9 cellular contexts compared by ENCODE assay signal in the genomic region with DNA sequence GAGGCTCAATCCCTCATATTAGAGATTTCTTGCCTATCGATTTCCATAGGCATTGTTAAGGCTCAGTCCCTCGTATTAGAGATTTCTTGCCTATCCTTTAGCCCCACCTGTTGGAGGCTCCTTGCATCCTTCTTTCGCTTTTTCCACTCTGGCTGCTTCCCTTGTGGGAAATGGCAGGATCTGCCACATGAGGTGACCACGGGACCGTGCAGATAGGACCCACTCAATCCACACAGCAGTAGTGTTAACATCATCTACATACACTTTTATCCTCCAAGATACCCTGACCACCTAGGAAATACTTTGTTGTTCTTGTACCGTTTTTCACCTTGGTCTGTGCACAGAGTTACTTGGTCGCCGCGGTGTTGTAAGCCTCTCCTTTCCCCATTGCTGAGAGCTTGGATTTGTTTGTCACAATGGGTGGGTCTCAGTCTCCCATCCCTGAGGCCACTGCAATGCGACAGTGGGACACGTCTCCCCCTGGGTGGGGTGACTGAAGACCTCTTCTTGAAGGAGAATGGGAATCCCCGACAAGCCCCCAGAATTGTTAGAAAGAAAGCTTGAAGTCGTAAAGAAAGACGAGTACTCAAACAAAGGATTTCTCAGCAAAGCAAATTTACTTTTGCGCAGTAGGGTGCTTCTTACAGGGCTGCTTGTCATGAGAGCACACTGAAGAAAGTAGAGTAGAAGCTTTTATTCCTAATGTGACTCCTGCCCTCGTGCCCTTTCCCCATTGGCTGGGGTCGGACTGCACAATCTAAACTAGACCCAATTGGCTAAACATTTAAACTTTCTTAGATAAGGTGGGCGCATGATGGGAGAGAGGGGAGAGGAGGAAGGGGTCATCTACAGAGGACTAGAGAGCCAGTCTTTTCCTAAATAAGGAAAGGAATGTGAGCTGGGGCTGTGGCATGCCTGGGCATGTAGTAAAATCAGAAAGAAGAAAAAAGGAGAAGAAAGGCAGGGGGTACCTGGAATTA. TPM values are rescaled to one million over a fixed set of nuclear protein-coding genes. Genes with fewer than 3 reads are reported as not detected.
DNase-seq lines count a peak whose midpoint lies in the region; ATAC-seq and TF ChIP-seq lines count a peak whose summit lies in the region.
"Had no signal": no experiment of that assay in that cellular context is flagged by ENCODE, and none has a peak within 500 bp of the region (broad histone marks: within the 10 kb centered on the region; RNA-seq: fewer than 3 reads in every experiment).

No MANE protein-coding gene starts in this region.

- intact Hi-C loops in right lobe of liver (cut with DNase I): no loop called here

- WGBS in right lobe of liver (ENCODE audit: insufficient coverage, low coverage, low lambda C conversion rate, missing lambda C conversion rate): 81% methylated on average over 14 of the region's 18 CpGs

- H3K36me3 Mint-ChIP-seq in stimulated activated memory B cell treated with anti-CD40 and anti-IgM and Interleukin-4, amounts not matched to agents 10 μg/mL and 1 μg/mL and 100 μg/mL, for 72 hours: peaks cover 25% of the 10 kb centered on the region

- H3K4me1 ChIP-seq in right lobe of liver: no peaks in the 10 kb centered on the region

- H3K4me3 ChIP-seq in right lobe of liver: no peak overlapping the region

- no peak overlapping the region for H3K27ac Mint-ChIP-seq in stimulated activated memory B cell treated with anti-CD40 and anti-IgM and Interleukin-4, amounts not matched to agents 10 μg/mL and 1 μg/mL and 100 μg/mL, for 72 hours

- H3K9me3 Mint-ChIP-seq in stimulated activated memory B cell treated with anti-CD40 and anti-IgM and Interleukin-4, amounts not matched to agents 10 μg/mL and 1 μg/mL and 100 μg/mL, for 72 hours: no peaks in the 10 kb centered on the region

- peaks cover 0 to 4% (median 0%) of the 10 kb centered on the region in 4 donors for H3K36me3 ChIP-seq in right lobe of liver

- no peaks in the 10 kb centered on the region for H3K4me1 Mint-ChIP-seq in stimulated activated memory B cell treated with anti-CD40 and anti-IgM and Interleukin-4, amounts not matched to agents 10 μg/mL and 1 μg/mL and 100 μg/mL, for 72 hours

- TF ChIP-seq CTCF in right lobe of liver (IDR thresholded peaks at IDR 0.05): peak; percentile 44 to 55 (median 50)

- no peaks in the 10 kb centered on the region for H3K27me3 ChIP-seq in right lobe of liver

- H3K27me3 Mint-ChIP-seq in stimulated activated memory B cell treated with anti-CD40 and anti-IgM and Interleukin-4, amounts not matched to agents 10 μg/mL and 1 μg/mL and 100 μg/mL, for 72 hours: no peaks in the 10 kb centered on the region

- ATAC-seq in right lobe of liver (peak; percentile 59 to 77 (median 72)), GM21737 (IDR thresholded peaks at IDR 0.05; ENCODE audit: unreplicated experiment) (no peak), HG02759 (IDR thresholded peaks at IDR 0.05; ENCODE audit: unreplicated experiment) (no peak)
- ATAC-seq in stimulated activated memory B cell treated with anti-CD40 and anti-IgM and Interleukin-4, amounts not matched to agents 10 μg/mL and 1 μg/mL and 100 μg/mL, for 72 hours: no peak

- H3K9me3 ChIP-seq in right lobe of liver: no peaks in the 10 kb centered on the region

- no peak for TF ChIP-seq POLR2A in right lobe of liver (IDR thresholded peaks at IDR 0.05)

- no peak overlapping the region for H3K27ac ChIP-seq in right lobe of liver

- DNase-seq in EL: peak; percentile 54
- DNase-seq in LoVo (ENCODE audit: low spot score): peak; percentile 26
- DNase-seq in cerebellar cortex (ENCODE audit: low spot score): peak; percentile 65
- no peak for DNase-seq in right lobe of liver
- DNase-seq in iPS-NIHi11 (ENCODE audit: low spot score): no peak

- no peak overlapping the region for H3K4me3 Mint-ChIP-seq in stimulated activated memory B cell treated with anti-CD40 and anti-IgM and Interleukin-4, amounts not matched to agents 10 μg/mL and 1 μg/mL and 100 μg/mL, for 72 hours

RNA-seq across cellular contexts. Expression of gene IFT74, which starts 19.8 kb away (rescaled TPM):
- 10 to 100 TPM in 1 of 6 experiments, 1 to 10 TPM in 5; 6.2 to 10.2 (median 6.7) TPM for total RNA-seq in right lobe of liver

RNA-seq across cellular contexts. Expression of gene PLAA, which starts 29.0 kb away (rescaled TPM):
- total RNA-seq in right lobe of liver: 10 to 100 TPM; 10.7 to 26.1 (median 16.8) TPM

RNA-seq across cellular contexts. Expression of gene LRRC19, which starts 29.5 kb away (rescaled TPM):
- total RNA-seq in right lobe of liver: 1 to 10 TPM in 3 of 6 experiments, under 1 TPM in 3; 0.46 to 2.6 (median 0.91) TPM
- total RNA-seq: T-helper 1 cell treated with Interleukin-12 subunit alpha and Interleukin-12 subunit beta and Interleukin-4 antibody, amounts not matched to agents 30 ng/mL and 1 ng/mL, for 36 hours had no signal

Comparison
In these comparisons a context has a peak if more than half of its experiments do, and no peak if none do; other contexts are left out.
1. DNase-seq: peak in EL (single experiment), LoVo (single experiment) and cerebellar cortex (single experiment); none in right lobe of liver (0 of 3) and iPS-NIHi11 (single experiment).
2. ATAC-seq: peak in right lobe of liver (4 of 4); none in GM21737 (single experiment), stimulated activated memory B cell treated with anti-CD40 and anti-IgM and Interleukin-4, amounts not matched to agents 10 μg/mL and 1 μg/mL and 100 μg/mL, for 72 hours (single experiment) and HG02759 (single experiment).